Comparison of ENCODE assay signal across 17 cellular contexts in genomic region chr7:159097661-159098423, GRCh38. TPM values are rescaled to one million over a fixed set of nuclear protein-coding genes. Genes with fewer than 3 reads are reported as not detected.
DNase-seq lines count a peak whose midpoint lies in the region; ATAC-seq and TF ChIP-seq lines count a peak whose summit lies in the region.
"Had no signal": no experiment of that assay in that cellular context is flagged by ENCODE, and none has a peak within 500 bp of the region (broad histone marks: within the 10 kb centered on the region; RNA-seq: fewer than 3 reads in every experiment).

No MANE protein-coding gene starts in this region.

- intact Hi-C loops in esophagus muscularis mucosa (cut with DNase I): no loop called here

- H3K4me1 ChIP-seq in Peyer's patch (peaks cover 0 to 10% (median 0%) of the 10 kb centered on the region in 4 donors), esophagus muscularis mucosa (peaks cover 37 to 48% (median 42%) of the 10 kb centered on the region in 4 donors), muscle layer of colon (ENCODE audit: insufficient read depth, low read length) (peaks cover 35% of the 10 kb centered on the region), stomach smooth muscle (ENCODE audit: control insufficient read depth, insufficient read depth, low read length) (peaks cover 39% of the 10 kb centered on the region)

- WGBS in esophagus muscularis mucosa: 90% methylated on average over 23 of the region's 23 CpGs

- TF ChIP-seq CTCF in Peyer's patch (IDR thresholded peaks at IDR 0.05) (no peak), esophagus muscularis mucosa (IDR thresholded peaks at IDR 0.05) (no peak)

- TF ChIP-seq POLR2A in Peyer's patch (IDR thresholded peaks at IDR 0.05) (no peak), esophagus muscularis mucosa (IDR thresholded peaks at IDR 0.05; ENCODE audit: low read depth) (no peak)

- H3K27me3 ChIP-seq in Peyer's patch (no peaks in the 10 kb centered on the region), esophagus muscularis mucosa (no peaks in the 10 kb centered on the region), muscle layer of colon (ENCODE audit: control insufficient read depth in 1 of 2, insufficient read depth in 2 of 2, low read length in 2 of 2) (no peaks in the 10 kb centered on the region), stomach smooth muscle (ENCODE audit: control insufficient read depth in 1 of 2, insufficient read depth in 2 of 2, low read length in 2 of 2) (no peaks in the 10 kb centered on the region)
- H3K27me3 ChIP-seq: neutrophil had no signal

- no peak overlapping the region for H3K27ac Mint-ChIP-seq in activated naive CD8-positive, alpha-beta T cell treated with anti-CD3 and anti-CD28 coated beads, Interleukin-2, amount 50 U/mL, for 24 hours
- H3K27ac Mint-ChIP-seq: activated naive CD8-positive, alpha-beta T cell treated with anti-CD3 and anti-CD28 coated beads for 36 hours; stimulated activated effector memory CD8-positive, alpha-beta T cell treated with anti-CD3 and anti-CD28 coated beads, Interleukin-12 subunit alpha, Interleukin-12 subunit beta, amount 100 ng/mL, for 72 hours had no signal

- no peaks in the 10 kb centered on the region for H3K27me3 Mint-ChIP-seq in activated naive CD8-positive, alpha-beta T cell treated with anti-CD3 and anti-CD28 coated beads, Interleukin-2, amount 50 U/mL, for 24 hours
- H3K27me3 Mint-ChIP-seq: activated naive CD8-positive, alpha-beta T cell treated with anti-CD3 and anti-CD28 coated beads for 36 hours had no signal

- H3K4me3 ChIP-seq in Peyer's patch (no peak overlapping the region), esophagus muscularis mucosa (no peak overlapping the region), muscle layer of colon (ENCODE audit: low read depth in 1 of 2, low read length in 2 of 2) (no peak overlapping the region), stomach smooth muscle (ENCODE audit: low read length in 2 of 2) (no peak overlapping the region)

- no peak for TF ChIP-seq EP300 in esophagus muscularis mucosa (IDR thresholded peaks at IDR 0.05)

- H3K4me1 Mint-ChIP-seq in activated naive CD8-positive, alpha-beta T cell treated with anti-CD3 and anti-CD28 coated beads, Interleukin-2, amount 50 U/mL, for 24 hours: no peaks in the 10 kb centered on the region
- H3K4me1 Mint-ChIP-seq: activated naive CD8-positive, alpha-beta T cell treated with anti-CD3 and anti-CD28 coated beads for 36 hours; stimulated activated effector memory CD8-positive, alpha-beta T cell treated with anti-CD3 and anti-CD28 coated beads, Interleukin-12 subunit alpha, Interleukin-12 subunit beta, amount 100 ng/mL, for 72 hours had no signal

- no peaks in the 10 kb centered on the region for H3K36me3 ChIP-seq in Peyer's patch
- H3K36me3 ChIP-seq in esophagus muscularis mucosa: peaks cover 0 to 6% (median 2%) of the 10 kb centered on the region in 4 donors
- no peaks in the 10 kb centered on the region for H3K36me3 ChIP-seq in muscle layer of colon (ENCODE audit: insufficient read depth, low read length)
- H3K36me3 ChIP-seq in stomach smooth muscle (ENCODE audit: control insufficient read depth in 2 of 2, insufficient read depth in 2 of 2, low read length in 2 of 2): peaks cover 2 to 3% of the 10 kb centered on the region in 2 donors
- H3K36me3 ChIP-seq: neutrophil had no signal

- H3K4me3 Mint-ChIP-seq in activated naive CD8-positive, alpha-beta T cell treated with anti-CD3 and anti-CD28 coated beads, Interleukin-2, amount 50 U/mL, for 24 hours: no peak overlapping the region
- H3K4me3 Mint-ChIP-seq: activated naive CD8-positive, alpha-beta T cell treated with anti-CD3 and anti-CD28 coated beads for 36 hours; stimulated activated effector memory CD8-positive, alpha-beta T cell treated with anti-CD3 and anti-CD28 coated beads, Interleukin-12 subunit alpha, Interleukin-12 subunit beta, amount 100 ng/mL, for 72 hours had no signal

- H3K27ac ChIP-seq in Peyer's patch: peak overlapping the region in 2 of 4 donors; percentile 37 to 78
- peak overlapping the region; percentile 72 to 82 (median 76) for H3K27ac ChIP-seq in esophagus muscularis mucosa (replicated peaks in 1 of 4)
- H3K27ac ChIP-seq in muscle layer of colon (ENCODE audit: low read depth, low read length): peak overlapping the region; percentile 13
- peak overlapping the region; percentile 53 for H3K27ac ChIP-seq in stomach smooth muscle (ENCODE audit: low read length)
- H3K27ac ChIP-seq: neutrophil had no signal

- DNase-seq in Peyer's patch: peak in 2 of 3 donors; percentile 24 to 33
- no peak for DNase-seq in esophagus muscularis mucosa (ENCODE audit: extremely low spot score)
- no peak for DNase-seq in DMS153 (lab: John Stamatoyannopoulos, UW)
- no peak for DNase-seq in effector CD8-positive, alpha-beta T cell (lab: John Stamatoyannopoulos, UW)
- no peak for DNase-seq in activated naive CD8-positive, alpha-beta T cell treated with anti-CD3 and anti-CD28 coated beads, Interleukin-2, amount 50 U/mL, for 24 hours
- no peak for DNase-seq in germinal center (ENCODE audit: low spot score)
- DNase-seq: activated naive CD8-positive, alpha-beta T cell treated with anti-CD3 and anti-CD28 coated beads for 36 hours; GF-D8; HCEC 1CT; NCI-H526 treated with DMSO at 0.1 percent for 48 hours; stimulated activated CD4-positive, alpha-beta T cell treated with anti-CD3 and anti-CD28 coated beads, Interleukin-2, amount 100 ng/mL, for 48 hours; T-helper 2 cell had no signal

- no peaks in the 10 kb centered on the region for H3K36me3 Mint-ChIP-seq in activated naive CD8-positive, alpha-beta T cell treated with anti-CD3 and anti-CD28 coated beads, Interleukin-2, amount 50 U/mL, for 24 hours (ENCODE audit: low read depth)
- H3K36me3 Mint-ChIP-seq: activated naive CD8-positive, alpha-beta T cell treated with anti-CD3 and anti-CD28 coated beads for 36 hours; stimulated activated effector memory CD8-positive, alpha-beta T cell treated with anti-CD3 and anti-CD28 coated beads, Interleukin-12 subunit alpha, Interleukin-12 subunit beta, amount 100 ng/mL, for 72 hours had no signal

- no peak overlapping the region for H3K9ac ChIP-seq in muscle layer of colon (ENCODE audit: low read length)
- H3K9ac ChIP-seq in stomach smooth muscle (ENCODE audit: low read length in 2 of 2): no peak overlapping the region

- ATAC-seq in activated naive CD8-positive, alpha-beta T cell treated with anti-CD3 and anti-CD28 coated beads, Interleukin-2, amount 50 U/mL, for 24 hours: no peak
- ATAC-seq: stimulated activated effector memory CD8-positive, alpha-beta T cell treated with anti-CD3 and anti-CD28 coated beads, Interleukin-12 subunit alpha, Interleukin-12 subunit beta, amount 100 ng/mL, for 72 hours had no signal

- no peaks in the 10 kb centered on the region for H3K9me3 Mint-ChIP-seq in activated naive CD8-positive, alpha-beta T cell treated with anti-CD3 and anti-CD28 coated beads, Interleukin-2, amount 50 U/mL, for 24 hours

- H3K9me3 ChIP-seq in Peyer's patch (no peaks in the 10 kb centered on the region), esophagus muscularis mucosa (no peaks in the 10 kb centered on the region), muscle layer of colon (ENCODE audit: low read length) (no peaks in the 10 kb centered on the region), stomach smooth muscle (ENCODE audit: control insufficient read depth in 2 of 2, low read length in 2 of 2) (no peaks in the 10 kb centered on the region)
- H3K9me3 ChIP-seq: neutrophil had no signal

RNA-seq across cellular contexts. Expression of gene VIPR2, which starts 46.8 kb away (rescaled TPM):
- total RNA-seq in Peyer's patch (1 to 10 TPM in 3 of 4 donors, under 1 TPM in 1; 0.53 to 2.5 (median 1.8) TPM), esophagus muscularis mucosa (10 to 100 TPM in 2 of 4 donors, 1 to 10 TPM in 2; 9.3 to 16.6 (median 12.1) TPM)
- total RNA-seq: activated naive CD8-positive, alpha-beta T cell treated with anti-CD3 and anti-CD28 coated beads for 36 hours; RPMI7951 had no signal

Comparison
In these comparisons a context has a peak if more than half of its experiments do, and no peak if none do; other contexts are left out.
1. DNase-seq: peak in Peyer's patch (2 of 3); none in esophagus muscularis mucosa (single experiment), DMS153 (single experiment), effector CD8-positive, alpha-beta T cell (single experiment), activated naive CD8-positive, alpha-beta T cell treated with anti-CD3 and anti-CD28 coated beads, Interleukin-2, amount 50 U/mL, for 24 hours (single experiment) and germinal center (single experiment).